13 cellular contexts compared by ENCODE assay signal in the genomic region with DNA sequence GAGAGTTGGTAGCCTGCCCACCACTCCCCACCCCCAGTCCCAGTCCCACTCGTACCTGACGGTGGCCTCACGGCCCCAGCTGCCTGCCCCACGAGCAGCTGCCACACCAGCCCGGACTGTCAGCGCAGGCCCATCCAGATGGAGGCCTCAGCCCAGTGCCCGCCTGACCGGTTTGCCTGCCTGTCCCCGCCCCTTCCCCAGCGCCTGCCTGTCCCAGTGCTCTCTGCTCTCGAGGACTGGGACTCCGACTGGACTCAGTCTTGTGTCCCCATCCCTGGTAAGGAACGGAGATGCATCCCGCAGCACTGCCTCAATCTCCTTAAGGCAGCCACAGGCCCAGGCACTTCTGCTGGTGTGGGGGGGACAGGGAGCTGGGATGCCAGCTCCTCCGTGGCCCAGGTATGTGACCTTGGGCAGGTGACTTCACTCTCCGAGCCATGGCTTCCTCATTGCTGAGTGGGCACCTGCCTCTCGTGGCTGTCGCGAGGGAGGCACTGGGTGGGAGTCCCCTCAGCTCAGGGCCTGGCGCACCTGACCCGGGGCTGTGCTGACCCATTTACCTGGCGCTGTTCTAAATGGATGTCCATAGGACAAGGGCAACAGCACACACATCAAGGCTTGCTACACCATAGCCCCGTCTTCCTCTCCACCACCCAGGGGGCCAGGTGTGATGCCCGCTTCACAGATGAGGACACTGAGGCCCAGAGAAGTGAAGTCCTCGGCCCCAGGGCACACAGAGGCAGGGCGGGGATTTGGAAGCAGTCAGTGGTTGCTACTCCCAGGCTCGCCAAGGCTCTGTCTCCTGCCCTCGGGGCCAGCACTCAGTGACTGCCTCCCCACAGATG. TPM values are rescaled to one million over a fixed set of nuclear protein-coding genes. Genes with fewer than 3 reads are reported as not detected.
A peak's percentile ranks its signal among the peaks of the same experiment; 100 is the strongest.
DNase-seq lines count a peak whose midpoint lies in the region; ATAC-seq, FAIRE-seq and TF ChIP-seq lines count a peak whose summit lies in the region.
"Had no signal": no experiment of that assay in that cellular context is flagged by ENCODE, and none has a peak within 500 bp of the region (broad histone marks: within the 10 kb centered on the region; RNA-seq: fewer than 3 reads in every experiment).

A gene with protein sequence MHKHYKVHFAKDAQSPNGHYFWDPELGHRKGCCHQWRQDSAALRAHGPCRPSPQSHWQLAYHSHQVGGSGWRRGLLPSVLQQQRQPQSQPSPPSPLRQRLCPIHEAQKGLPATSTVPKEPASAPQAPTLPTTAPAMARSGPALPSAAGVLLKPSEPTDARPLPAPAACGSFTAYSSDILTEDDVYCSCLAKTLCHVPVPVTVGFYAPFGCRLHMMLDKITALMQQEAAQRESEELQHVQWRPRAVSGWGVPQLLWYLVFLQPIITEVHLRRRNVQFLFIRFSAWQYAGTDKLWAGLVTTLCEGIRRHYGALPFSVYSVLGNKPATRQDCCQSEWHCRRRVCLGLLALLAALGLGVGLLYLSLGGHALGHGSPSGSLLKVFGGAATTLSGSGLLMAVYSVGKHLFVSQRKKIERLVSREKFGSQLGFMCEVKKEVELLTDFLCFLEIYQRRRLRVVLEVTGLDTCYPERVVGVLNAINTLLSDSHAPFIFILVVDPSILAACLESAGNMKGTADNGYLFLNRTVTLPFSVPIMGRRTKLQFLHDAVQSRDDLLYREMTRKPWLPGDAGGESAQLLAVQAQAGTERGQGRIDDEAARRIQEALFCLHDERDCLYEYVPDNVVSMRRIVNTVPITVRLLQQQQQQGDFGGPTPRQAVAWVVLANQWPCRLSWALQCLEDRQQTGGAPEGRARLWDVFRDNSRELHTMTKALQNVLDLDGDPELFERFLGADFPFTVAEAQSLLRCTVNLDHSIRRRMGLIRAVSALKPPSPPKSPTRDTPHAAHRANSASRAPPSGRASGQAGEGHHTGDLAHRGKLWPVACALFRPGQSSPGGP (minus strand): TSS at position 113 of the 845 bp plus-strand sequence. CDS start 832 bp downstream, outside the sequence.

- no TSS peak for BruUV-seq in PC-3 (replicated peaks; lab: Mats Ljungman, UMichigan)

- DNase-seq in H7 (peak; percentile 77), PC-3 (peak; percentile 58), iPS-NIHi7 (ENCODE audit: extremely low spot score) (peak; percentile 32), small intestine (peak; percentile 47), GDM1 (lab: John Stamatoyannopoulos, UW) (no peak), medulla oblongata (ENCODE audit: extremely low spot score) (no peak)
- DNase-seq: GOT3; left ventricle myocardium inferior; NCI-H1436 treated with DMSO at 0.1 percent for 48 hours; stimulated activated CD4-positive, alpha-beta T cell treated with anti-CD3 and anti-CD28 coated beads, Interleukin-2, amount 100 ng/mL, for 24 hours had no signal

- no peak within 1 kb of the TSS for H3K9ac ChIP-seq in PC-3 (ENCODE audit: low read length)

- H3K4me1 ChIP-seq in PC-3 (ENCODE audit: insufficient read depth, low read length) (peaks cover 11% of the 10 kb centered on the region), small intestine (ENCODE audit: control insufficient read depth in 2 of 2, insufficient read depth in 1 of 2, low read depth in 1 of 2, low read length in 1 of 2) (no peaks in the 10 kb centered on the region)

- no peak for TF ChIP-seq CTCF in PC-3 (conservative IDR thresholded peaks at IDR 0.05; ENCODE audit: low read depth, low read length)

- CTCF ChIA-PET in PC-3 (lab: Charles Lee): no interaction called here

- ATAC-seq in PC-3 (peak; percentile 77), HG03108 (IDR thresholded peaks at IDR 0.05; ENCODE audit: unreplicated experiment) (no peak)
- ATAC-seq: stimulated activated memory B cell treated with anti-CD40 and anti-IgM and Interleukin-4, amounts not matched to agents 10 μg/mL and 1 μg/mL and 100 μg/mL, for 72 hours had no signal

- H3K27me3 ChIP-seq in H7 (ENCODE audit: control insufficient read depth, insufficient read depth, low read length) (no peaks in the 10 kb centered on the region; the same call in none of the 2 replicates), PC-3 (ENCODE audit: low read length) (no peaks in the 10 kb centered on the region), small intestine (ENCODE audit: control insufficient read depth in 2 of 2, insufficient read depth in 2 of 2, low read length in 2 of 2) (peaks cover 0 to 2% of the 10 kb centered on the region in 2 donors)

- no peaks in the 10 kb centered on the region for H4K20me1 ChIP-seq in PC-3 (ENCODE audit: low read length)

- H3K36me3 ChIP-seq in H7 (replicated peaks; ENCODE audit: control insufficient read depth, insufficient read depth, low read length): no peaks in the 10 kb centered on the region
- no peaks in the 10 kb centered on the region for H3K36me3 ChIP-seq in PC-3 (ENCODE audit: low read depth, low read length)
- no peaks in the 10 kb centered on the region for H3K36me3 ChIP-seq in small intestine (ENCODE audit: control insufficient read depth in 2 of 2, insufficient read depth in 2 of 2, low read length in 2 of 2)
- H3K36me3 ChIP-seq: left ventricle myocardium inferior had no signal

- POLR2A ChIA-PET in PC-3 (lab: Charles Lee; ENCODE audit: unreplicated experiment): no interaction called here

- no peaks in the 10 kb centered on the region for H3F3A ChIP-seq in PC-3 (ENCODE audit: low read length, unreplicated experiment)

- H3K9me2 ChIP-seq in PC-3 (replicated peaks; ENCODE audit: low read length): no peaks in the 10 kb centered on the region

- intact Hi-C loops in PC-3 (cut with micrococcal nuclease): loop anchor here (5.0 kb wide), 1 partner anchor 86 kb away; a partner anchor contains a TSS

- peak within 1 kb of the TSS; percentile 36; the same call in 1 of the 2 replicates for H2AFZ ChIP-seq in PC-3 (ENCODE audit: low read length)

- H3K4me2 ChIP-seq in PC-3 (ENCODE audit: low read length): peak within 1 kb of the TSS; percentile 64

- H3K9me3 ChIP-seq in PC-3 (ENCODE audit: low read length): no peaks in the 10 kb centered on the region
- no peaks in the 10 kb centered on the region for H3K9me3 ChIP-seq in small intestine (ENCODE audit: control insufficient read depth, low read depth)
- H3K9me3 ChIP-seq: left ventricle myocardium inferior had no signal

- WGBS in small intestine, 3 donors: 24 to 47% (median 37%) methylated on average over 22 to 28 of the region's 28 CpGs

- H3K4me3 ChIP-seq in H7 (ENCODE audit: insufficient read depth, low read depth, low read length) (no peak within 1 kb of the TSS), PC-3 (ENCODE audit: low read length) (no peak within 1 kb of the TSS; the same call in 1 of the 2 replicates), small intestine (ENCODE audit: low read depth in 1 of 2, low read length in 2 of 2) (no peak within 1 kb of the TSS)
- H3K4me3 ChIP-seq: left ventricle myocardium inferior had no signal

- FAIRE-seq in small intestine (lab: Jason Lieb, UNC): no peak
- FAIRE-seq: HTR-8/SVneo had no signal

- no peaks in the 10 kb centered on the region for H3K79me2 ChIP-seq in PC-3 (ENCODE audit: low read length)

- H3K27ac ChIP-seq in PC-3 (ENCODE audit: low read length) (no peak within 1 kb of the TSS), small intestine (ENCODE audit: low read depth in 1 of 2, low read length in 1 of 2) (no peak within 1 kb of the TSS)
- H3K27ac ChIP-seq: left ventricle myocardium inferior had no signal

RNA-seq across cellular contexts. Expression of the gene that starts here (rescaled TPM):
- 0.24 and 0.70 TPM in 2 replicates for total RNA-seq in H7 (2014; rRNA removed; shearing (Covaris generic))
- total RNA-seq in PC-3 (2014; rRNA removed): 0.75 and 1.1 TPM in 2 replicates
- polyA plus RNA-seq in small intestine: under 1 TPM in 1 of 3 donors, not detected in 2; 0.09 TPM

Comparison
In these comparisons a context has a peak if more than half of its experiments do, and no peak if none do; other contexts are left out.
1. Peak in DNase-seq in H7; RNA of the gene not detected or under 1 TPM.
2. Peak in DNase-seq in small intestine; RNA of the gene not detected or under 1 TPM.
3. DNase-seq: peak in PC-3 (single experiment) and iPS-NIHi7 (single experiment); none in GDM1 (single experiment) and medulla oblongata (single experiment).